In the genomic region with DNA sequence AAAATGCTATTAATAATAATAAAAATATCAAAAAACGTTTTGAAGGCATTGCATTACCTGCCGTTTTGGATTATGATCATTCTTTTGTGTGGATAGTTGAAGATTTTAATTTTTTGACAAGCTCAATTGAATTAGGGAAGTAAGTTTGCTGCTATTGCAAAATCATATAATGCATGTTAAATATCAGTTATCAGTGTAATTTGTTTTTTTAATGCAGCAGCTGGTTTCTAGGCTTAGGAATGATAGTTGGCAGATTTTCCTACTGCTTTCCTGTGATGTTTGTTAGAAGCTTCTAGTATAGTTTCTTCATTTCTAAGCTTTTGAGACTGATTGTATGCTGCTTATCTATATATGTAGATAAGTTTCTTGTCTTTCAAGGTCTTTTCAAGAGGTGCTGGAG, we compare ENCODE assay signal across 36 cellular contexts.
"Had no signal": no experiment of that assay in that cellular context is flagged by ENCODE, and none has a peak within 500 bp of the region (broad histone marks: within the 10 kb centered on the region; RNA-seq: fewer than 3 reads in every experiment).

No MANE protein-coding gene starts in this region.

- H3K4me1 ChIP-seq: prostate gland, uterus had no signal

- H3K27me3 Mint-ChIP-seq: activated naive CD8-positive, alpha-beta T cell treated with anti-CD3 and anti-CD28 coated beads for 36 hours; effector memory CD8-positive, alpha-beta T cell; naive B cell; type B pancreatic cell had no signal

- H3K36me3 Mint-ChIP-seq: immature natural killer cell, mesothelial cell of epicardium, naive B cell had no signal

- FAIRE-seq: pancreas, TTC549 had no signal

- H3K9me3 Mint-ChIP-seq: activated naive CD4-positive, alpha-beta T cell treated with anti-CD3 and anti-CD28 coated beads for 36 hours; activated naive CD8-positive, alpha-beta T cell treated with anti-CD3 and anti-CD28 coated beads for 36 hours; effector memory CD8-positive, alpha-beta T cell; immature natural killer cell; mesothelial cell of epicardium; naive B cell; neural crest cell; type B pancreatic cell had no signal

- ATAC-seq: activated CD4-positive, CD25-positive, alpha-beta regulatory T cell treated with anti-CD3 and anti-CD28 coated beads, Interleukin-2, amount 50 U/mL, for 24 hours; effector memory CD8-positive, alpha-beta T cell; heart left ventricle; left colon; sciatic nerve; stimulated activated naive CD8-positive, alpha-beta T cell treated with anti-CD3 and anti-CD28 coated beads, Interleukin-15, Interleukin-2, amounts not matched to agents 100 U/mL and 50 U/mL, for 24 hours had no signal

- H3K27ac ChIP-seq: adrenal gland, body of pancreas, heart left ventricle, pancreas, prostate gland, skin epidermis, uterus, WERI-Rb-1 had no signal

- DNase-seq: activated CD4-positive, alpha-beta T cell treated with anti-CD3 and anti-CD28 coated beads for 48 hours; activated CD4-positive, alpha-beta T cell treated with anti-CD3 and anti-CD28 coated beads, Interleukin-2, amount 50 U/mL, for 48 hours; activated CD8-positive, alpha-beta memory T cell treated with anti-CD3 and anti-CD28 coated beads for 24 hours; activated effector memory CD4-positive, alpha-beta T cell treated with Interleukin-2 at 50 U/mL for 16 hours; activated naive CD4-positive, alpha-beta T cell treated with anti-CD3 and anti-CD28 coated beads for 36 hours; activated naive CD8-positive, alpha-beta T cell treated with anti-CD3 and anti-CD28 coated beads for 36 hours; adrenal gland; aorta; body of pancreas; cortex of kidney; effector memory CD8-positive, alpha-beta T cell; erythroblast; foreskin fibroblast; heart left ventricle; hypothalamus; immature natural killer cell; kidney; left colon; naive B cell; nucleus accumbens; pancreas; retina; stimulated activated CD4-positive, alpha-beta T cell treated with anti-CD3 and anti-CD28 coated beads, Interleukin-12 subunit alpha, Interleukin-12 subunit beta, amount 100 ng/mL, for 4 hours; stimulated activated CD4-positive, alpha-beta T cell treated with anti-CD3 and anti-CD28 coated beads, Interleukin-4, amount 100 ng/mL, for 1 hour; stimulated activated naive CD8-positive, alpha-beta T cell treated with anti-CD3 and anti-CD28 coated beads, Interleukin-15, Interleukin-2, amounts not matched to agents 100 U/mL and 50 U/mL, for 24 hours; T-helper 9 cell; uterus; WERI-Rb-1 had no signal

- H3K27me3 ChIP-seq: adrenal gland, body of pancreas, heart left ventricle, pancreas, uterus had no signal

- H3K36me3 ChIP-seq: adrenal gland, heart left ventricle, pancreas, prostate gland, uterus, WERI-Rb-1 had no signal

- H3K9me3 ChIP-seq: adrenal gland, body of pancreas, heart left ventricle, prostate gland, uterus had no signal

- H3K27ac Mint-ChIP-seq: activated naive CD4-positive, alpha-beta T cell treated with anti-CD3 and anti-CD28 coated beads for 36 hours; effector memory CD8-positive, alpha-beta T cell; mesothelial cell of epicardium; type B pancreatic cell had no signal

- H3K4me3 ChIP-seq: adrenal gland, body of pancreas, heart left ventricle, pancreas, prostate gland, skin epidermis, uterus had no signal

- H3K4me3 Mint-ChIP-seq: activated naive CD4-positive, alpha-beta T cell treated with anti-CD3 and anti-CD28 coated beads for 36 hours; activated naive CD8-positive, alpha-beta T cell treated with anti-CD3 and anti-CD28 coated beads for 36 hours; effector memory CD8-positive, alpha-beta T cell; immature natural killer cell; mesothelial cell of epicardium; neural crest cell; type B pancreatic cell had no signal
